In the genomic region with DNA sequence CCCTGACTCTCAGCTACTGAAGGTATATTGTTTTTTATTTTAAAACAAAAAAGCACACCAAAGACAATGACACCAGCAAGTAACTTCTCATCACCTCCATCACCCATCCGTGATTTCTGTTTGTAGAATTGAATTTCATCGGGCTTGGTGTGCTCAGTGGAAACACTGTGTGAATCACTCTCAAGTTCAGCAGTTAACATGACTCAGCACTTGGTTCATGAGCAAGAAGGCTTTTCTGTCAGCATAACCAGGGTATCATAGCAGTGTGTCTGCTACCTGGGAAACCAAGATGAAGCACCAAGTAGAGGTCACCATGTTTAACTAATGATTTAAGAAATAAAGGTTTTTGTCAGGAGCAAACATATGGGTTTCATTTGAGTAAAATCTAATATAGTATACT, we compare ENCODE assay signal across 15 cellular contexts.
DNase-seq lines count a peak whose midpoint lies in the region; ATAC-seq, FAIRE-seq and TF ChIP-seq lines count a peak whose summit lies in the region.
"Had no signal": no experiment of that assay in that cellular context is flagged by ENCODE, and none has a peak within 500 bp of the region (broad histone marks: within the 10 kb centered on the region; RNA-seq: fewer than 3 reads in every experiment).

No MANE protein-coding gene starts in this region.

- H3K4me2 ChIP-seq in fibroblast of lung (ENCODE audit: extremely low read depth, insufficient read depth, low read length): no peak overlapping the region

- H3K4me3 ChIP-seq in fibroblast of lung (replicated peaks in 1 of 4; ENCODE audit: control extremely low read depth in 1 of 4, insufficient read depth in 1 of 4, low read depth in 3 of 4, low read length in 4 of 4) (no peak overlapping the region), heart right ventricle (no peak overlapping the region)
- H3K4me3 ChIP-seq: heart left ventricle, testis had no signal

- no peaks in the 10 kb centered on the region for H3K36me3 ChIP-seq in fibroblast of lung (ENCODE audit: control insufficient read depth, insufficient read depth, low read length)
- H3K36me3 ChIP-seq in heart right ventricle: no peaks in the 10 kb centered on the region
- H3K36me3 ChIP-seq: heart left ventricle had no signal

- ATAC-seq in HG03520 (IDR thresholded peaks at IDR 0.05; ENCODE audit: unreplicated experiment): no peak
- no peak for ATAC-seq in heart right ventricle
- ATAC-seq: HCT116, heart left ventricle, Right ventricle myocardium inferior had no signal

- TF ChIP-seq CTCF in fibroblast of lung (conservative IDR thresholded peaks at IDR 0.05 in 1 of 2, IDR thresholded peaks at IDR 0.05 in 1 of 2; ENCODE audit: low read depth in 1 of 2, low read length in 2 of 2) (no peak), heart right ventricle (IDR thresholded peaks at IDR 0.05) (no peak)

- peak; percentile 13 for DNase-seq in stimulated activated CD4-positive, alpha-beta T cell treated with anti-CD3 and anti-CD28 coated beads, Interleukin-1b, Interleukin-23, amount 100 ng/mL, for 48 hours
- DNase-seq in stimulated activated CD4-positive, alpha-beta T cell treated with anti-CD3 and anti-CD28 coated beads, Interleukin-4, amount 100 ng/mL, for 1 hour: no peak
- DNase-seq in RPMI7951 (ENCODE audit: low read depth) (peak; percentile 81), fibroblast of lung (ENCODE audit: low read depth in 2 of 2) (peak; percentile 85 to 95), urothelium cell line (ENCODE audit: low spot score) (peak; percentile 45), GM19239 (ENCODE audit: insufficient read length, low spot score) (no peak), heart right ventricle (no peak)
- DNase-seq: activated CD4-positive, alpha-beta T cell treated with anti-CD3 and anti-CD28 coated beads, Interleukin-2, amount 50 U/mL, for 48 hours; heart left ventricle; naive B cell; NCI-H2081 treated with DMSO at 0.1 percent for 48 hours; testis had no signal

- no peak for FAIRE-seq in urothelium cell line (lab: Jason Lieb, UNC)
- FAIRE-seq in GM19239 (lab: Jason Lieb, UNC): no peak

- WGBS in heart right ventricle, 2 donors: 81 to 91% methylated on average over 2 of the region's 2 CpGs

- H4K20me1 ChIP-seq in fibroblast of lung (ENCODE audit: control insufficient read depth, extremely low read depth, insufficient read depth, low read length): no peaks in the 10 kb centered on the region

- intact Hi-C loops in heart right ventricle (cut with DNase I): no loop called here

- H3K27ac ChIP-seq in fibroblast of lung (ENCODE audit: insufficient read depth, low read length): peak overlapping the region; percentile 40
- H3K27ac ChIP-seq in heart right ventricle: no peak overlapping the region
- H3K27ac ChIP-seq: heart left ventricle, testis had no signal

- H3K79me2 ChIP-seq in fibroblast of lung (ENCODE audit: control insufficient read depth, insufficient read depth, low read length): no peaks in the 10 kb centered on the region

- no peaks in the 10 kb centered on the region for H3K9me3 ChIP-seq in fibroblast of lung (ENCODE audit: control insufficient read depth, insufficient read depth, low read depth, low read length)
- peaks cover 0 to 12% (median 0%) of the 10 kb centered on the region in 11 donors for H3K9me3 ChIP-seq in heart right ventricle
- H3K9me3 ChIP-seq: testis had no signal

- H3K4me1 ChIP-seq in fibroblast of lung (ENCODE audit: control insufficient read depth, extremely low read depth, insufficient read depth, low read length) (no peaks in the 10 kb centered on the region), heart right ventricle (no peaks in the 10 kb centered on the region)
- H3K4me1 ChIP-seq: heart left ventricle, testis had no signal

- H3K27me3 ChIP-seq in fibroblast of lung (ENCODE audit: control insufficient read depth, insufficient read depth, low read length) (no peaks in the 10 kb centered on the region), heart right ventricle (no peaks in the 10 kb centered on the region)
- H3K27me3 ChIP-seq: heart left ventricle, testis had no signal

- H3K9ac ChIP-seq in fibroblast of lung (ENCODE audit: insufficient read depth, low read length): no peak overlapping the region

- no peak overlapping the region for H2AFZ ChIP-seq in fibroblast of lung (ENCODE audit: low read length)

Comparison
In these comparisons a context has a peak if more than half of its experiments do, and no peak if none do; other contexts are left out.
1. DNase-seq: peak in stimulated activated CD4-positive, alpha-beta T cell treated with anti-CD3 and anti-CD28 coated beads, Interleukin-1b, Interleukin-23, amount 100 ng/mL, for 48 hours (single experiment), RPMI7951 (single experiment), fibroblast of lung (2 of 2) and urothelium cell line (single experiment); none in stimulated activated CD4-positive, alpha-beta T cell treated with anti-CD3 and anti-CD28 coated beads, Interleukin-4, amount 100 ng/mL, for 1 hour (single experiment), GM19239 (single experiment) and heart right ventricle (0 of 2).